Comparison of ENCODE assay signal across 8 cellular contexts in the genomic region with DNA sequence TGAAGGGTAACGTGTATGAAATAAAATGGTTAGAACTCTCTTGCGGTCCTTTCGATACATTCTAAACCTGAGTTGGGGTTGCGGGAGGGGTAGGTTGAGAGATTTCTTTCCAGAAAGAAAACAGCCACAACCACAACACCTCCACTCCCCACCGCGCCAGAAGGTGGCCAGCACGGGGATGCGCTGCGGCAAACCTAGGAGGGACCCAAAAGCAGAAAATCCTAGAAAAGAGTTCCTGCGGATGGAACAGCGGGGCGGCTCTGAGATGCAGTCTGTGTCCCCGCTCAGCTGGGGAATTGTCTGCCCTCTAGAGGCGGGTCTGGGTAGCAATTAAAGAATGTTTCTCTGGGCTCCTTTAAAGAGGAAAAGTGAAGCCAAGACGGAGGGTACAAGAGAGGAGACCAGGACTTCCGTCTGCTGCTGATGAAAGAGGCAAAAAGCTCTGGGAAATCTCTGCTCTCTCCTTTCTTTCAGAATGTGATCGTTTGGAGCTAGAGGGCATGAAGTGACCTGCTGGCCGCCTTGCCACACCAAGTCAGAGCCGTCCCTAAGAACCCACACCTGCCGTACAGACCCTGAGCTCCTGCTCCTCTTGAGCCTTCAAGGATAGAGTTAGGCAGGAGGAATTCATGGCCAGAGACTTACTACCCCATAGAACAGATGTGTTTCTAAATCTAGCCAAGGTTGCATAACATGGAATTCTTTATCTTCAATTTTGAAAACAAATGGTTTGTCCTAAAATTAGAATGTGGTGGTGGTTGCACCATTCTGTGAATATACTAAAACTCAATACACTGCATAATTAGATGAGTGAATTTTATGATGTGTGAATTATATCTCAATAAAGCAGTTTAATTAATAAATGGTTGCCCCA. TPM values are rescaled to one million over a fixed set of nuclear protein-coding genes. Genes with fewer than 3 reads are reported as not detected.
DNase-seq lines count a peak whose midpoint lies in the region; ATAC-seq lines count a peak whose summit lies in the region.

No MANE protein-coding gene starts in this region.

- peak; percentile 80 for ATAC-seq in HG02852 (IDR thresholded peaks at IDR 0.05; ENCODE audit: unreplicated experiment)

- DNase-seq in NCI-H2171 treated with DMSO at 0.1 percent for 48 hours (lab: John Stamatoyannopoulos, UW): peak; percentile 37
- DNase-seq in NCI-H2171 (lab: John Stamatoyannopoulos, UW): no peak
- DNase-seq in NCI-H2029 treated with DMSO at 0.1 percent for 48 hours (lab: John Stamatoyannopoulos, UW): peak; percentile 35
- peak; percentile 56 to 62 for DNase-seq in activated CD4-positive, alpha-beta T cell treated with anti-CD3 and anti-CD28 coated beads for 24 hours (ENCODE audit: low read depth in 2 of 2)
- peak; percentile 70 for DNase-seq in dermis blood vessel endothelial cell
- peak; percentile 50 to 64 for DNase-seq in lung microvascular endothelial cell (ENCODE audit: low read depth in 2 of 2)
- DNase-seq in stimulated activated CD8-positive, alpha-beta memory T cell treated with anti-CD3 and anti-CD28 coated beads, Interleukin-15, amount 100 ng/mL, for 48 hours (ENCODE audit: low read depth in 2 of 2): peak; percentile 30 to 36

RNA-seq across cellular contexts. Expression of a gene that starts 46.5 kb away (rescaled TPM):
- 13.7 and 20.3 TPM in 2 replicates for total RNA-seq in dermis blood vessel endothelial cell
- 14.8 and 18.1 TPM in 2 replicates for total RNA-seq in lung microvascular endothelial cell
